In genomic region chr6:34890526-34890910, GRCh38 we compare ENCODE assay signal across 9 cellular contexts. TPM values are rescaled to one million over a fixed set of nuclear protein-coding genes. Genes with fewer than 3 reads are reported as not detected.
DNase-seq lines count a peak whose midpoint lies in the region; ATAC-seq, FAIRE-seq and TF ChIP-seq lines count a peak whose summit lies in the region.
"Had no signal": no experiment of that assay in that cellular context is flagged by ENCODE, and none has a peak within 500 bp of the region (broad histone marks: within the 10 kb centered on the region; RNA-seq: fewer than 3 reads in every experiment).

No MANE protein-coding gene starts in this region.

- H4K20me1 ChIP-seq in DOHH2 (ENCODE audit: control insufficient read depth, insufficient read depth, low read depth, low read length), result no peaks in the 10 kb centered on the region
- H4K20me1 ChIP-seq in OCI-LY7 (ENCODE audit: insufficient read depth, low read length), result no peaks in the 10 kb centered on the region

- H3K36me3 ChIP-seq in DOHH2 (ENCODE audit: control insufficient read depth, low read length) (peaks cover 9% of the 10 kb centered on the region), OCI-LY7 (ENCODE audit: insufficient read depth, low read length) (peaks cover under 1% of the 10 kb centered on the region; the same call in 1 of the 2 replicates), pancreas (no peaks in the 10 kb centered on the region)

- H3K36me3 Mint-ChIP-seq in endothelial cell (ENCODE audit: low read depth, unreplicated experiment), result peaks cover 6% of the 10 kb centered on the region

- peaks cover 49% of the 10 kb centered on the region for H3K79me2 ChIP-seq in DOHH2 (ENCODE audit: control insufficient read depth, low read length)
- H3K79me2 ChIP-seq in OCI-LY7 (ENCODE audit: insufficient read depth, low read depth, low read length), result peaks cover 16% of the 10 kb centered on the region

- no peaks in the 10 kb centered on the region for H3K9me3 ChIP-seq in DOHH2 (ENCODE audit: control insufficient read depth, insufficient read depth, low read length)
- no peaks in the 10 kb centered on the region for H3K9me3 ChIP-seq in OCI-LY7 (ENCODE audit: low read length)
- H3K9me3 ChIP-seq in pancreas, result no peaks in the 10 kb centered on the region

- no peaks in the 10 kb centered on the region for H3K9me3 Mint-ChIP-seq in endothelial cell (ENCODE audit: unreplicated experiment)

- peak overlapping the region; percentile 100 for H3K4me3 Mint-ChIP-seq in endothelial cell (ENCODE audit: unreplicated experiment)

- peaks cover 8% of the 10 kb centered on the region for H3K27me3 Mint-ChIP-seq in endothelial cell (ENCODE audit: unreplicated experiment)

- H3K27ac Mint-ChIP-seq in endothelial cell (ENCODE audit: unreplicated experiment), result no peak overlapping the region

- no peak for FAIRE-seq in pancreas (lab: Jason Lieb, UNC)

- 34 to 37% methylated on average over 7 of the region's 7 CpGs for WGBS in pancreas, 2 donors

- no TSS peak for BruUV-seq in OCI-LY7 (replicated peaks; lab: Mats Ljungman, UMichigan)

- TF ChIP-seq CTCF in DOHH2 (IDR thresholded peaks at IDR 0.05; ENCODE audit: low read depth, low read length, poor library complexity, severe bottlenecking) (no peak), OCI-LY7 (conservative IDR thresholded peaks at IDR 0.05; ENCODE audit: low read length) (no peak), endothelial cell (IDR thresholded peaks at IDR 0.05; ENCODE audit: unreplicated experiment) (no peak), pancreas (IDR thresholded peaks at IDR 0.05) (no peak)

- H3K4me1 ChIP-seq in DOHH2 (ENCODE audit: control insufficient read depth, low read length) (peaks cover 29% of the 10 kb centered on the region), OCI-LY7 (ENCODE audit: insufficient read depth, low read length, poor library complexity, severe bottlenecking) (peaks cover 32% of the 10 kb centered on the region), pancreas (peaks cover 3 to 24% (median 5%) of the 10 kb centered on the region in 3 donors)

- CTCF ChIA-PET in OCI-LY7 (lab: Charles Lee; ENCODE audit: unreplicated experiment), result interaction anchor here (0.6 kb wide), 1 partner anchor 14 kb away, joined by 3 read pairs; no protein-coding TSS in a partner anchor

- ATAC-seq in pancreas, result no peak
- ATAC-seq in GM19463 (IDR thresholded peaks at IDR 0.05; ENCODE audit: unreplicated experiment), result no peak
- no peak for ATAC-seq in HG03108 (IDR thresholded peaks at IDR 0.05; ENCODE audit: unreplicated experiment)

- DNase-seq in OCI-LY7 (ENCODE audit: low spot score) (no peak), endothelial cell (ENCODE audit: low spot score) (no peak), pancreas (no peak), nucleus accumbens (lab: John Stamatoyannopoulos, UW) (no peak)
- DNase-seq in stimulated activated CD4-positive, alpha-beta T cell treated with anti-CD3 and anti-CD28 coated beads, Interleukin-2, amount 100 ng/mL, for 48 hours, result no peak
- DNase-seq: midbrain had no signal

- peaks cover 23% of the 10 kb centered on the region for H3K4me1 Mint-ChIP-seq in endothelial cell (ENCODE audit: unreplicated experiment)

- no peak overlapping the region for H3K27ac ChIP-seq in DOHH2 (ENCODE audit: low read depth, low read length)
- H3K27ac ChIP-seq in OCI-LY7 (ENCODE audit: low read depth, low read length, poor library complexity, severe bottlenecking), result no peak overlapping the region
- peak overlapping the region in 1 of 4 donors; percentile 83 for H3K27ac ChIP-seq in pancreas

- H3K4me3 ChIP-seq in DOHH2 (ENCODE audit: low read length) (peak overlapping the region; percentile 100), OCI-LY7 (ENCODE audit: low read depth, low read length, poor library complexity, severe bottlenecking) (peak overlapping the region; percentile 97), pancreas (peak overlapping the region; percentile 56 to 94 (median 72))

- H3K4me2 ChIP-seq in DOHH2 (ENCODE audit: low read length) (peak overlapping the region; percentile 63), OCI-LY7 (ENCODE audit: low read length) (peak overlapping the region; percentile 81)

- POLR2A ChIA-PET in OCI-LY7 (lab: Charles Lee), result interaction anchor here (0.9 kb wide), 1 partner anchor 31 kb away, joined by 3 read pairs; no protein-coding TSS in a partner anchor

- 0 out of 2 replicates have a peak, but pooled peaks cover 3% of the 10 kb centered on the region for H3F3A ChIP-seq in DOHH2 (ENCODE audit: control insufficient read depth, insufficient read depth)

- no peak overlapping the region for H2AFZ ChIP-seq in OCI-LY7 (ENCODE audit: low read length)

- no peaks in the 10 kb centered on the region for H3K27me3 ChIP-seq in DOHH2 (ENCODE audit: control insufficient read depth, low read length)
- H3K27me3 ChIP-seq in pancreas, result no peaks in the 10 kb centered on the region

- no peaks in the 10 kb centered on the region for H3K9me2 ChIP-seq in DOHH2 (replicated peaks; ENCODE audit: control insufficient read depth, low read length)
- H3K9me2 ChIP-seq in OCI-LY7 (ENCODE audit: insufficient read depth, low read length), result no peaks in the 10 kb centered on the region

- intact Hi-C loops in OCI-LY7 (cut with micrococcal nuclease; ENCODE audit: unreplicated experiment) (no loop called here), pancreas (cut with DNase I) (no loop called here)

RNA-seq across cellular contexts. Expression of gene ANKS1A, which starts 1.5 kb away (rescaled TPM):
- total RNA-seq in OCI-LY7 (2014; rRNA removed; shearing (Covaris generic)), result 7.8 and 10.9 TPM in 2 replicates
- total RNA-seq in OCI-LY7 (2022) (12.3 and 13.8 TPM in 2 replicates), endothelial cell (ENCODE audit: unreplicated experiment) (20.1 TPM), pancreas (10 to 100 TPM in 2 of 6 donors, 1 to 10 TPM in 4; 7.1 to 16.7 (median 9.0) TPM)
- polyA plus RNA-seq in pancreas, result 1 to 10 TPM; 6.1 to 7.0 TPM

RNA-seq across cellular contexts. Expression of gene TAF11, which starts 2.7 kb away (rescaled TPM):
- 30.1 and 30.3 TPM in 2 replicates for total RNA-seq in OCI-LY7 (2014; rRNA removed; shearing (Covaris generic))
- 39.2 and 41.5 TPM in 2 replicates for total RNA-seq in OCI-LY7 (2022)
- 45.9 TPM for total RNA-seq in endothelial cell (ENCODE audit: unreplicated experiment)
- total RNA-seq in pancreas, result 10 to 100 TPM in 3 of 6 donors, 1 to 10 TPM in 3; 8.7 to 11.7 (median 10.1) TPM
- 10 to 100 TPM; 20.0 to 30.0 TPM for polyA plus RNA-seq in pancreas
